Comparison of ENCODE assay signal across 27 cellular contexts in genomic region chr19:17061691-17062090, GRCh38. TPM values are rescaled to one million over a fixed set of nuclear protein-coding genes. Genes with fewer than 3 reads are reported as not detected.
"Had no signal": no experiment of that assay in that cellular context is flagged by ENCODE, and none has a peak within 500 bp of the region (broad histone marks: within the 10 kb centered on the region; RNA-seq: fewer than 3 reads in every experiment).

No MANE protein-coding gene starts in this region.

- H3K4me1 ChIP-seq: parathyroid adenoma, prostate gland, right atrium auricular region had no signal

- H3K4me3 ChIP-seq: coronary artery, esophagus squamous epithelium, heart right ventricle, prostate gland, right atrium auricular region, smooth muscle cell, suprapubic skin had no signal

- H3K27ac Mint-ChIP-seq: mesothelial cell of epicardium; stimulated activated naive CD8-positive, alpha-beta T cell treated with anti-CD3 and anti-CD28 coated beads, Interleukin-15, amount 100 ng/mL, for 72 hours; type B pancreatic cell had no signal

- H3K27ac ChIP-seq: coronary artery, esophagus squamous epithelium, parathyroid adenoma, prostate gland, right atrium auricular region, suprapubic skin had no signal

- H3K9me3 ChIP-seq: prostate gland had no signal

- H3K4me3 Mint-ChIP-seq: mesothelial cell of epicardium; naive thymus-derived CD8-positive, alpha-beta T cell; stimulated activated naive CD8-positive, alpha-beta T cell treated with anti-CD3 and anti-CD28 coated beads, Interleukin-15, amount 100 ng/mL, for 72 hours; type B pancreatic cell had no signal

- H3K9ac ChIP-seq: parathyroid adenoma had no signal

- H3K36me3 ChIP-seq: prostate gland had no signal

- DNase-seq: central memory CD4-positive, alpha-beta T cell; dermis blood vessel endothelial cell; effector memory CD4-positive, alpha-beta T cell; esophagus squamous epithelium; foreskin melanocyte; glutamatergic neuron; heart right ventricle; hippocampal formation; islet precursor cell; kidney glomerular epithelial cell; mesenchymal stem cell; naive thymus-derived CD8-positive, alpha-beta T cell; stimulated activated CD4-positive, alpha-beta T cell treated with anti-CD3 and anti-CD28 coated beads, Interleukin-12 subunit alpha, Interleukin-12 subunit beta, amount 100 ng/mL, for 4 hours; stimulated activated CD4-positive, alpha-beta T cell treated with anti-CD3 and anti-CD28 coated beads, Interleukin-1b, Interleukin-23, amount 100 ng/mL, for 48 hours; stimulated activated CD4-positive, alpha-beta T cell treated with anti-CD3 and anti-CD28 coated beads, Interleukin-4, amount 100 ng/mL, for 1 hour; stimulated activated CD8-positive, alpha-beta memory T cell treated with anti-CD3 and anti-CD28 coated beads, Interleukin-4, amount 100 ng/mL, for 48 hours; stimulated activated naive CD4-positive, alpha-beta T cell; stimulated activated naive CD8-positive, alpha-beta T cell treated with anti-CD3 and anti-CD28 coated beads, Interleukin-15, amount 100 ng/mL, for 72 hours had no signal

- H3K27me3 ChIP-seq: esophagus squamous epithelium, heart right ventricle, right atrium auricular region, suprapubic skin had no signal

- H3K9me3 Mint-ChIP-seq: stimulated activated naive CD8-positive, alpha-beta T cell treated with anti-CD3 and anti-CD28 coated beads, Interleukin-15, amount 100 ng/mL, for 72 hours; type B pancreatic cell had no signal

- H3K27me3 Mint-ChIP-seq: naive thymus-derived CD8-positive, alpha-beta T cell; stimulated activated naive CD8-positive, alpha-beta T cell treated with anti-CD3 and anti-CD28 coated beads, Interleukin-15, amount 100 ng/mL, for 72 hours; type B pancreatic cell had no signal

RNA-seq across cellular contexts. Expression of gene CPAMD8, which starts 35.1 kb away (rescaled TPM):
- total RNA-seq: myocyte had no signal
